In genomic region chr9:26706223-26706622, GRCh38 we compare ENCODE assay signal across 16 cellular contexts.
"Had no signal": no experiment of that assay in that cellular context is flagged by ENCODE, and none has a peak within 500 bp of the region (broad histone marks: within the 10 kb centered on the region; RNA-seq: fewer than 3 reads in every experiment).

No MANE protein-coding gene starts in this region.

- H3K4me1 Mint-ChIP-seq: naive thymus-derived CD8-positive, alpha-beta T cell; stimulated activated effector memory CD8-positive, alpha-beta T cell treated with anti-CD3 and anti-CD28 coated beads, Interleukin-12 subunit alpha, Interleukin-12 subunit beta, amount 100 ng/mL, for 72 hours had no signal

- H3K27ac ChIP-seq: hepatocyte, neutrophil, psoas muscle, right lobe of liver, testis, tibial nerve, upper lobe of right lung had no signal

- DNase-seq: foreskin melanocyte; head of caudate nucleus; naive thymus-derived CD8-positive, alpha-beta T cell; psoas muscle; retina; right lobe of liver; stimulated activated CD4-positive, alpha-beta T cell treated with anti-CD3 and anti-CD28 coated beads, Interleukin-4, amount 100 ng/mL, for 1 hour; stimulated activated CD8-positive, alpha-beta memory T cell treated with anti-CD3 and anti-CD28 coated beads, Interleukin-4, amount 100 ng/mL, for 48 hours; testis; upper lobe of right lung had no signal

- H3K9me3 Mint-ChIP-seq: dendritic cell treated with granulocyte-macrophage colony-stimulating factor and Interleukin-4, amounts not matched to agents 40 ng/mL and 50 ng/mL, for 4 days had no signal

- H3K36me3 Mint-ChIP-seq: naive thymus-derived CD8-positive, alpha-beta T cell; stimulated activated effector memory CD8-positive, alpha-beta T cell treated with anti-CD3 and anti-CD28 coated beads, Interleukin-12 subunit alpha, Interleukin-12 subunit beta, amount 100 ng/mL, for 72 hours had no signal

- ATAC-seq: naive thymus-derived CD8-positive, alpha-beta T cell; psoas muscle; right lobe of liver; stimulated activated effector memory CD8-positive, alpha-beta T cell treated with anti-CD3 and anti-CD28 coated beads, Interleukin-12 subunit alpha, Interleukin-12 subunit beta, amount 100 ng/mL, for 72 hours; upper lobe of right lung had no signal

- H3K27me3 Mint-ChIP-seq: dendritic cell treated with granulocyte-macrophage colony-stimulating factor and Interleukin-4, amounts not matched to agents 40 ng/mL and 50 ng/mL, for 4 days had no signal

- H3K27me3 ChIP-seq: hepatocyte, neutrophil, right lobe of liver, testis, tibial nerve, upper lobe of right lung had no signal

- H3K4me3 Mint-ChIP-seq: dendritic cell treated with granulocyte-macrophage colony-stimulating factor and Interleukin-4, amounts not matched to agents 40 ng/mL and 50 ng/mL, for 4 days; naive thymus-derived CD8-positive, alpha-beta T cell; stimulated activated effector memory CD8-positive, alpha-beta T cell treated with anti-CD3 and anti-CD28 coated beads, Interleukin-12 subunit alpha, Interleukin-12 subunit beta, amount 100 ng/mL, for 72 hours; stimulated activated naive CD8-positive, alpha-beta T cell treated with anti-CD3 and anti-CD28 coated beads, Interleukin-15, Interleukin-2, amounts not matched to agents 100 ng/mL and 50 ng/mL, for 24 hours had no signal

- H3K4me3 ChIP-seq: hepatocyte, psoas muscle, right lobe of liver, testis, tibial nerve, upper lobe of right lung had no signal

- H3K9me3 ChIP-seq: neutrophil, psoas muscle, right lobe of liver, testis, tibial nerve, upper lobe of right lung had no signal

- H3K4me1 ChIP-seq: psoas muscle, right lobe of liver, testis, tibial nerve, upper lobe of right lung had no signal

- H3K27ac Mint-ChIP-seq: dendritic cell treated with granulocyte-macrophage colony-stimulating factor and Interleukin-4, amounts not matched to agents 40 ng/mL and 50 ng/mL, for 4 days; naive thymus-derived CD8-positive, alpha-beta T cell; stimulated activated effector memory CD8-positive, alpha-beta T cell treated with anti-CD3 and anti-CD28 coated beads, Interleukin-12 subunit alpha, Interleukin-12 subunit beta, amount 100 ng/mL, for 72 hours; stimulated activated naive CD8-positive, alpha-beta T cell treated with anti-CD3 and anti-CD28 coated beads, Interleukin-15, Interleukin-2, amounts not matched to agents 100 ng/mL and 50 ng/mL, for 24 hours had no signal

- H3K36me3 ChIP-seq: neutrophil, right lobe of liver, tibial nerve, upper lobe of right lung had no signal
